ENCODE assay signal across 8 cellular contexts in the genomic region with DNA sequence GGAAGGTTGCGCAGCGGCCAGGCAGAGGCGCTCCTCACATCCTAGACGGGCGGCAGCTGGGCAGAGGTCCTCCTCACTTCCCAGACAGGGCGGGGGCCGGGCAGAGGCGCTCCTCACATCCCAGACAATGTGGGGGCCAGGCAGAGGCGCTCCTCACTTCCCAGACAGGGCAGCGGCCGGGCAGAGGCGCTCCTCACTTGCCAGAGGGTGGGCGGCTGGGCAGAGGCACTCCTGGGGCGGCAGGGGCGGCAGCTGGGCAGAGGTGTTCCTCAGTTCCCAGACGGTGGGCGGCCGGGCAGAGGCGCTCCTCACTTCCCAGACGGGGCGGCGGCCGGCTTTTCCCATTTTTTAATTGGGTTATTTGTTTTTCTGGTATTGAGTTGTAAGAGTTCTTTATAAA. TPM values are rescaled to one million over a fixed set of nuclear protein-coding genes. Genes with fewer than 3 reads are reported as not detected.
"Had no signal": no experiment of that assay in that cellular context is flagged by ENCODE, and none has a peak within 500 bp of the region (broad histone marks: within the 10 kb centered on the region; RNA-seq: fewer than 3 reads in every experiment).

No MANE protein-coding gene starts in this region.

- H3K4me1 Mint-ChIP-seq: IgD-negative memory B cell had no signal

- ATAC-seq: HepG2, K562 had no signal

- H3K4me3 ChIP-seq: K562 had no signal

- H3K27ac ChIP-seq: HL-60 had no signal

- DNase-seq: IMR-90, KBM-7 had no signal

- H3K4me3 Mint-ChIP-seq: IgD-negative memory B cell had no signal

- H3K27ac Mint-ChIP-seq: IgD-negative memory B cell had no signal

RNA-seq across cellular contexts. Expression of gene TEX12, which starts 38.9 kb away (rescaled TPM):
- total RNA-seq: HepG2, HT-29, HT1080, IMR-90 had no signal
- polyA plus RNA-seq: HepG2 had no signal

RNA-seq across cellular contexts. Expression of gene PLET1, which starts 54.6 kb away (rescaled TPM):
- total RNA-seq: HepG2, HT-29, HT1080, IMR-90, K562 had no signal
- polyA plus RNA-seq: HepG2, IgD-negative memory B cell, IMR-90, K562 had no signal
